ENCODE assay signal across 8 cellular contexts in genomic region chr16:25258856-25259179, GRCh38. TPM values are rescaled to one million over a fixed set of nuclear protein-coding genes. Genes with fewer than 3 reads are reported as not detected.
DNase-seq lines count a peak whose midpoint lies in the region; ATAC-seq and TF ChIP-seq lines count a peak whose summit lies in the region.

No MANE protein-coding gene starts in this region.

- H3K79me2 ChIP-seq in smooth muscle cell (ENCODE audit: low read depth) = peaks cover 36% of the 10 kb centered on the region

- CTCF ChIA-PET in HEK293 (lab: Yijun Ruan, JAX) = no interaction called here

- TF ChIP-seq CTCF in HEK293 (tag by site-specific recombination; IDR thresholded peaks at IDR 0.05) (no peak), fibroblast of the aortic adventitia (IDR thresholded peaks at IDR 0.05; ENCODE audit: insufficient read depth, low read length) (no peak), smooth muscle cell (IDR thresholded peaks at IDR 0.05; ENCODE audit: borderline replicate concordance, insufficient read depth, poor library complexity, severe bottlenecking) (no peak)

- H3K4me2 ChIP-seq in smooth muscle cell = peak overlapping the region; percentile 86

- 21% methylated on average over 4 of the region's 4 CpGs for WGBS in smooth muscle cell (ENCODE audit: low lambda C conversion rate)

- H3K4me3 ChIP-seq in HEK293 (ENCODE audit: low read depth, low read length) (peak overlapping the region; percentile 79), fibroblast of the aortic adventitia (ENCODE audit: low read depth, low read length) (peak overlapping the region; percentile 77), smooth muscle cell (peak overlapping the region; percentile 76)

- no peak overlapping the region for H2AFZ ChIP-seq in smooth muscle cell (ENCODE audit: low read depth)

- H4K20me1 ChIP-seq in smooth muscle cell (ENCODE audit: low read depth) = peaks cover 72% of the 10 kb centered on the region

- no peaks in the 10 kb centered on the region for H3K9me3 ChIP-seq in HEK293 (ENCODE audit: control insufficient read depth, insufficient read depth, low read depth, low read length)
- no peaks in the 10 kb centered on the region for H3K9me3 ChIP-seq in smooth muscle cell (replicated peaks; ENCODE audit: low read depth)

- H3K27me3 ChIP-seq in smooth muscle cell (ENCODE audit: low read depth) = no peaks in the 10 kb centered on the region

- no peaks in the 10 kb centered on the region for H3F3A ChIP-seq in smooth muscle cell (ENCODE audit: low read depth)

- H3K9ac ChIP-seq in smooth muscle cell (ENCODE audit: low read depth) = no peak overlapping the region

- ATAC-seq in GM21723 (IDR thresholded peaks at IDR 0.05; ENCODE audit: unreplicated experiment) = no peak

- H3K4me1 ChIP-seq in HEK293 (ENCODE audit: control insufficient read depth, insufficient read depth, low read length) (no peaks in the 10 kb centered on the region), smooth muscle cell (ENCODE audit: low read depth) (peaks cover 27% of the 10 kb centered on the region)

- POLR2A ChIA-PET in HEK293 (lab: Yijun Ruan, JAX) = interaction anchor here (1.0 kb wide), 2 partner anchors 147 to 244 kb away, joined by 3 to 4 read pairs; partner anchors contain the start of genes ARHGAP17 and LCMT1

- H3K27ac ChIP-seq in HEK293 (ENCODE audit: extremely low read depth, low read depth, low read length) (peak overlapping the region; percentile 94; the same call in 1 of the 2 replicates), smooth muscle cell (ENCODE audit: low read depth) (no peak overlapping the region)

- DNase-seq in activated CD4-positive, alpha-beta T cell treated with anti-CD3 and anti-CD28 coated beads, Interleukin-2, amount 50 U/mL, for 1 hour = peak; percentile 10
- no peak for DNase-seq in fibroblast of the aortic adventitia (ENCODE audit: low read depth)
- DNase-seq in smooth muscle cell (lab: John Stamatoyannopoulos, UW; ENCODE audit: unreplicated experiment) = no peak
- DNase-seq in CD1c-positive myeloid dendritic cell (ENCODE audit: extremely low spot score) = no peak
- no peak for DNase-seq in NCI-H774 (lab: John Stamatoyannopoulos, UW)
- DNase-seq in NCI-H1105 (lab: John Stamatoyannopoulos, UW) = no peak

- H3K36me3 ChIP-seq in HEK293 (ENCODE audit: control insufficient read depth in 2 of 2, insufficient read depth in 1 of 2, low read length in 2 of 2) (peaks cover 3 to 30% of the 10 kb centered on the region in 2 experiments; a peak in 2 of 3 replicates), smooth muscle cell (ENCODE audit: low read depth) (no peaks in the 10 kb centered on the region)

TF ChIP-seq in HEK293, 187 proteins besides CTCF, POLR2A, EP300 and RAD21:
- TF ChIP-seq ZNF10 (tag by site-specific recombination; IDR thresholded peaks at IDR 0.05) (no peak), ZNF555 (tag by site-specific recombination; conservative IDR thresholded peaks at IDR 0.05) (no peak), KLF10 (tag by site-specific recombination; IDR thresholded peaks at IDR 0.05) (no peak), ZNF280C (tag by site-specific recombination; IDR thresholded peaks at IDR 0.05) (no peak), ZNF292 (tag by site-specific recombination; IDR thresholded peaks at IDR 0.05; ENCODE audit: borderline replicate concordance, low read depth) (no peak), SP2 (tag by site-specific recombination; IDR thresholded peaks at IDR 0.05) (no peak)

RNA-seq across cellular contexts. Expression of gene ZKSCAN2, which starts 1.2 kb away (rescaled TPM):
- total RNA-seq in fibroblast of the aortic adventitia (ENCODE audit: low replicate concordance) (5.6 and 7.3 TPM in 2 replicates), smooth muscle cell (5.7 TPM in 2 replicates)
- polyA plus RNA-seq in smooth muscle cell = 1.6 and 2.2 TPM in 2 replicates

RNA-seq across cellular contexts. Expression of gene AQP8, which starts 42.1 kb away (rescaled TPM):
- not detected in 2 replicates for total RNA-seq in fibroblast of the aortic adventitia (ENCODE audit: low replicate concordance)
- 0.18 TPM in 1 of 2 replicates, not detected in the other for total RNA-seq in smooth muscle cell
- polyA plus RNA-seq in smooth muscle cell = 0.18 TPM in 1 of 2 replicates, not detected in the other
